In genomic region chr2:55103039-55103438, GRCh38 we compare ENCODE assay signal across 23 cellular contexts. TPM values are rescaled to one million over a fixed set of nuclear protein-coding genes. Genes with fewer than 3 reads are reported as not detected.
DNase-seq lines count a peak whose midpoint lies in the region; ATAC-seq and TF ChIP-seq lines count a peak whose summit lies in the region.
"Had no signal": no experiment of that assay in that cellular context is flagged by ENCODE, and none has a peak within 500 bp of the region (broad histone marks: within the 10 kb centered on the region; RNA-seq: fewer than 3 reads in every experiment).

No MANE protein-coding gene starts in this region.

- H3K36me3 Mint-ChIP-seq in activated naive CD8-positive, alpha-beta T cell treated with anti-CD3 and anti-CD28 coated beads, Interleukin-2, amount 10 ng/mL, durations not matched to agents 7 days and 5 days = no peaks in the 10 kb centered on the region
- no peaks in the 10 kb centered on the region for H3K36me3 Mint-ChIP-seq in activated naive CD8-positive, alpha-beta T cell treated with anti-CD3 and anti-CD28 coated beads, Interleukin-2, amount 50 U/mL, for 24 hours (ENCODE audit: low read depth)

- H3K36me3 ChIP-seq in tibial artery = no peaks in the 10 kb centered on the region
- H3K36me3 ChIP-seq: WERI-Rb-1 had no signal

- TF ChIP-seq CTCF in fibroblast of mammary gland (conservative IDR thresholded peaks at IDR 0.05; ENCODE audit: control insufficient read depth, insufficient read depth, low read depth, low read length) (no peak), tibial artery (IDR thresholded peaks at IDR 0.05) (no peak)

- POLR2A ChIA-PET in activated naive CD8-positive, alpha-beta T cell treated with anti-CD3 and anti-CD28 coated beads, Interleukin-2, amount 10 ng/mL, durations not matched to agents 7 days and 5 days (lab: Charles Lee) = interaction anchor here (0.7 kb wide), 1 partner anchor 18 kb away, joined by 3 read pairs; no protein-coding TSS in a partner anchor

- H3K27me3 ChIP-seq in tibial artery = no peaks in the 10 kb centered on the region

- H3K27ac Mint-ChIP-seq in activated naive CD8-positive, alpha-beta T cell treated with anti-CD3 and anti-CD28 coated beads, Interleukin-2, amount 10 ng/mL, durations not matched to agents 7 days and 5 days = peak overlapping the region; percentile 30
- no peak overlapping the region for H3K27ac Mint-ChIP-seq in activated naive CD8-positive, alpha-beta T cell treated with anti-CD3 and anti-CD28 coated beads, Interleukin-2, amount 50 U/mL, for 24 hours
- H3K27ac Mint-ChIP-seq: T-helper 1 cell treated with Interleukin-12 subunit alpha and Interleukin-12 subunit beta and Interleukin-4 antibody, amounts not matched to agents 30 μg/mL and 1 μg/mL, for 36 hours had no signal

- H3K4me1 Mint-ChIP-seq in activated naive CD8-positive, alpha-beta T cell treated with anti-CD3 and anti-CD28 coated beads, Interleukin-2, amount 10 ng/mL, durations not matched to agents 7 days and 5 days = peaks cover 7% of the 10 kb centered on the region
- peaks cover 13% of the 10 kb centered on the region for H3K4me1 Mint-ChIP-seq in activated naive CD8-positive, alpha-beta T cell treated with anti-CD3 and anti-CD28 coated beads, Interleukin-2, amount 50 U/mL, for 24 hours

- H3K4me1 ChIP-seq in tibial artery = peaks cover 0 to 62% (median 31%) of the 10 kb centered on the region in 4 donors

- intact Hi-C loops in tibial artery (cut with DNase I; ENCODE audit: low total_unique reads) = no loop called here

- no peak for ATAC-seq in activated naive CD8-positive, alpha-beta T cell treated with anti-CD3 and anti-CD28 coated beads, Interleukin-2, amount 10 ng/mL, durations not matched to agents 7 days and 5 days (ENCODE audit: low read depth)
- no peak for ATAC-seq in activated naive CD8-positive, alpha-beta T cell treated with anti-CD3 and anti-CD28 coated beads, Interleukin-2, amount 50 U/mL, for 24 hours
- ATAC-seq in SK-N-SH treated with all-trans-retinoic acid at 6 μM for 48 hours (peak; percentile 74), GM18517 (IDR thresholded peaks at IDR 0.05; ENCODE audit: unreplicated experiment) (no peak)

- H3K27me3 Mint-ChIP-seq in activated naive CD8-positive, alpha-beta T cell treated with anti-CD3 and anti-CD28 coated beads, Interleukin-2, amount 10 ng/mL, durations not matched to agents 7 days and 5 days = no peaks in the 10 kb centered on the region
- H3K27me3 Mint-ChIP-seq in activated naive CD8-positive, alpha-beta T cell treated with anti-CD3 and anti-CD28 coated beads, Interleukin-2, amount 50 U/mL, for 24 hours = no peaks in the 10 kb centered on the region

- H3K9me3 ChIP-seq in tibial artery = no peaks in the 10 kb centered on the region

- H3K4me3 ChIP-seq in fibroblast of mammary gland (ENCODE audit: control insufficient read depth, low read depth, low read length) (no peak overlapping the region), tibial artery (no peak overlapping the region)
- H3K4me3 ChIP-seq: lung had no signal

- H3K4me3 Mint-ChIP-seq in activated naive CD8-positive, alpha-beta T cell treated with anti-CD3 and anti-CD28 coated beads, Interleukin-2, amount 10 ng/mL, durations not matched to agents 7 days and 5 days = no peak overlapping the region
- H3K4me3 Mint-ChIP-seq in activated naive CD8-positive, alpha-beta T cell treated with anti-CD3 and anti-CD28 coated beads, Interleukin-2, amount 50 U/mL, for 24 hours = no peak overlapping the region
- H3K4me3 Mint-ChIP-seq: T-helper 1 cell treated with Interleukin-12 subunit alpha and Interleukin-12 subunit beta and Interleukin-4 antibody, amounts not matched to agents 30 μg/mL and 1 μg/mL, for 36 hours had no signal

- no peak for DNase-seq in activated naive CD8-positive, alpha-beta T cell treated with anti-CD3 and anti-CD28 coated beads, Interleukin-2, amount 10 ng/mL, durations not matched to agents 7 days and 5 days
- DNase-seq in activated naive CD8-positive, alpha-beta T cell treated with anti-CD3 and anti-CD28 coated beads, Interleukin-2, amount 50 U/mL, for 24 hours = no peak
- peak; percentile 80 for DNase-seq in fibroblast of mammary gland (ENCODE audit: low read depth)
- DNase-seq in tibial artery = no peak
- no peak for DNase-seq in stimulated activated CD4-positive, alpha-beta T cell treated with anti-CD3 and anti-CD28 coated beads, Interleukin-1b, Interleukin-23, amount 100 ng/mL, for 48 hours
- DNase-seq in 8988T = no peak
- DNase-seq: activated CD4-positive, alpha-beta T cell treated with anti-CD3 and anti-CD28 coated beads, Interleukin-2, amount 50 U/mL, for 4 hours; activated T-cell treated with anti-CD3 and anti-CD28 coated beads for 4 hours; aorta; KG1; NCI-H1105; NCI-H2081 treated with DMSO at 0.1 percent for 48 hours; NCI-H510A treated with DMSO at 0.1 percent for 48 hours; Right ventricle myocardium superior; stimulated activated CD4-positive, alpha-beta T cell treated with anti-CD3 and anti-CD28 coated beads, Interleukin-2, amount 100 ng/mL, for 24 hours; stimulated activated naive CD4-positive, alpha-beta T cell treated with Interleukin-2 at 50 U/mL for 16 hours; WERI-Rb-1 had no signal

- H3K9me3 Mint-ChIP-seq in activated naive CD8-positive, alpha-beta T cell treated with anti-CD3 and anti-CD28 coated beads, Interleukin-2, amount 10 ng/mL, durations not matched to agents 7 days and 5 days = peaks cover 2% of the 10 kb centered on the region
- H3K9me3 Mint-ChIP-seq in activated naive CD8-positive, alpha-beta T cell treated with anti-CD3 and anti-CD28 coated beads, Interleukin-2, amount 50 U/mL, for 24 hours = no peaks in the 10 kb centered on the region
- H3K9me3 Mint-ChIP-seq: T-helper 1 cell treated with Interleukin-12 subunit alpha and Interleukin-12 subunit beta and Interleukin-4 antibody, amounts not matched to agents 30 μg/mL and 1 μg/mL, for 36 hours had no signal

- peak overlapping the region; percentile 85 to 86 for H3K27ac ChIP-seq in tibial artery
- H3K27ac ChIP-seq: C4-2B, parathyroid adenoma, WERI-Rb-1 had no signal

TF ChIP-seq in SK-N-SH treated with all-trans-retinoic acid at 6 μM for 48 hours, 23 proteins besides CTCF, POLR2A, EP300 and RAD21:
- TF ChIP-seq TOX (CRISPR knock-in tag; IDR thresholded peaks at IDR 0.05; ENCODE audit: borderline replicate concordance) (0 out of 2 replicates have a peak, but pooled peaks have one; percentile 18), ZC3H10 (CRISPR knock-in tag; IDR thresholded peaks at IDR 0.05) (no peak), OSR1 (CRISPR knock-in tag; IDR thresholded peaks at IDR 0.05) (no peak), PPARA (CRISPR knock-in tag; IDR thresholded peaks at IDR 0.05; ENCODE audit: borderline replicate concordance) (no peak), ISL1 (CRISPR knock-in tag; IDR thresholded peaks at IDR 0.05) (peak; percentile 24; the same call in 1 of the 2 replicates), ZFP30 (CRISPR knock-in tag; IDR thresholded peaks at IDR 0.05) (no peak)

RNA-seq across cellular contexts. Expression of gene RTN4, which starts 52.8 kb away (rescaled TPM):
- total RNA-seq in activated naive CD8-positive, alpha-beta T cell treated with anti-CD3 and anti-CD28 coated beads, Interleukin-2, amount 10 ng/mL, durations not matched to agents 7 days and 5 days = 10 to 100 TPM; 82.2 to 88.2 TPM
